Comparison of ENCODE assay signal across 1 cellular context in genomic region chr15:68224546-68225250, GRCh38.
TF ChIP-seq lines count a peak whose summit lies in the region.

No MANE protein-coding gene starts in this region.

TF ChIP-seq in H1, 55 proteins besides CTCF, POLR2A, EP300 and RAD21:
- TF ChIP-seq USF2 (IDR thresholded peaks at IDR 0.05; ENCODE audit: low read length), result no peak
- TF ChIP-seq BCL11A (IDR thresholded peaks at IDR 0.05; ENCODE audit: low read depth in 2 of 2, low read length in 2 of 2), result no peak
- no peak for TF ChIP-seq POU5F1 (IDR thresholded peaks at IDR 0.05; ENCODE audit: low read depth, low read length)
- TF ChIP-seq EGR1 (IDR thresholded peaks at IDR 0.05; ENCODE audit: borderline replicate concordance, low read depth, low read length), result no peak
- TF ChIP-seq TAF1 (IDR thresholded peaks at IDR 0.05; ENCODE audit: low read depth, low read length), result no peak
- TF ChIP-seq MAFK (IDR thresholded peaks at IDR 0.05; ENCODE audit: low read depth, low read length), result no peak
- no peak for TF ChIP-seq TCF12 (IDR thresholded peaks at IDR 0.05; ENCODE audit: low read depth, low read length)
- TF ChIP-seq SRF (IDR thresholded peaks at IDR 0.05; ENCODE audit: low read depth, low read length), result no peak
- TF ChIP-seq CTBP2 (IDR thresholded peaks at IDR 0.05; ENCODE audit: borderline replicate concordance, insufficient read depth, insufficient read length, low read length), result no peak
- no peak for TF ChIP-seq CBX8 (IDR thresholded peaks at IDR 0.05; ENCODE audit: borderline replicate concordance, low read depth, low read length)
- no peak for TF ChIP-seq CEBPB (IDR thresholded peaks at IDR 0.05; ENCODE audit: low read depth, low read length)
- no peak for TF ChIP-seq TEAD4 (IDR thresholded peaks at IDR 0.05; ENCODE audit: low read depth, low read length)
- TF ChIP-seq SUZ12 (IDR thresholded peaks at IDR 0.05; ENCODE audit: low read length), result no peak
- no peak for TF ChIP-seq PHF8 (conservative IDR thresholded peaks at IDR 0.05; ENCODE audit: low read depth, low read length)
- no peak for TF ChIP-seq BACH1 (IDR thresholded peaks at IDR 0.05; ENCODE audit: low read length)
- no peak for TF ChIP-seq SP1 (IDR thresholded peaks at IDR 0.05; ENCODE audit: low read depth, low read length)
- TF ChIP-seq ZNF274 (IDR thresholded peaks at IDR 0.05; ENCODE audit: borderline replicate concordance, extremely low read depth, low read length), result no peak
- TF ChIP-seq HDAC6 (IDR thresholded peaks at IDR 0.05; ENCODE audit: low read depth, low read length), result no peak
- no peak for TF ChIP-seq BRCA1 (IDR thresholded peaks at IDR 0.05; ENCODE audit: low read depth, low read length)
